Comparison of ENCODE assay signal across 20 cellular contexts in the genomic region with DNA sequence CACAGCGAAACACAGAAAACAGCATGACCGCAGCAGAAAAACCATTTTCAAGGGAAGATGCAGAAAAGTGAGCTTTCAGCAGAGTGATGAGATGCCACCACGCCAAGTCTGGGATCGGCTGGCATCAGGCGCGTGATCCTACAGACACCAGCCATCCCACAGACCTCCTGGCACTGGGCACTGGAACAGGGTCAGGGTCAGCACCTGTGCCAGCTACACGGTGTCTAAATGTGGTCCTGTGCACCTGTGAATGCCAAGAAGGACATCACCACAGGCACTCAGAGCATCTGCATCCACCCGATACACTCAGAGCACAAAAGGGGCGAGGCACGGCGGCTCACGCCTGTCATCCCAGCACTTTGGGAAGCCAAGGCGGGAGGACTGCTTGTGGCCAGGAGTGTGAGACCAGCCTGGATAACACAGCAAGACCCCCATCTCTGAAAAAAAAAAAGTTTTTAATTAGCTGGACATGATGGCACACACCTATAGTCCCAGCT. TPM values are rescaled to one million over a fixed set of nuclear protein-coding genes. Genes with fewer than 3 reads are reported as not detected.
DNase-seq lines count a peak whose midpoint lies in the region; ATAC-seq and TF ChIP-seq lines count a peak whose summit lies in the region.
"Had no signal": no experiment of that assay in that cellular context is flagged by ENCODE, and none has a peak within 500 bp of the region (broad histone marks: within the 10 kb centered on the region; RNA-seq: fewer than 3 reads in every experiment).

No MANE protein-coding gene starts in this region.

- no peak overlapping the region for H3K4me2 ChIP-seq in neuronal stem cell (ENCODE audit: insufficient read depth, low read length, poor library complexity, severe bottlenecking)

- no peak overlapping the region for H3K4ac ChIP-seq in neuronal stem cell (ENCODE audit: low read length)

- H3K79me1 ChIP-seq in neuronal stem cell (ENCODE audit: low read depth, low read length): peaks cover 4% of the 10 kb centered on the region

- peak in 2 of 3 donors; percentile 1 to 27 for DNase-seq in right cardiac atrium
- no peak for DNase-seq in cardiac septum (ENCODE audit: low spot score)
- peak; percentile 41 for DNase-seq in chondrocyte (ENCODE audit: low spot score)
- DNase-seq in neuronal stem cell (ENCODE audit: low spot score): no peak
- peak; percentile 4 to 38 for DNase-seq in aorta
- DNase-seq in KBM-7: no peak
- DNase-seq: Calu3; CD4-positive, alpha-beta memory T cell; DMS79 treated with DMSO at 0.1 percent for 48 hours; GF-D8; GOT3; H7; HFFc6 had no signal

- H3K27me3 Mint-ChIP-seq in chondrocyte (ENCODE audit: low read depth): peaks cover 1% of the 10 kb centered on the region
- H3K27me3 Mint-ChIP-seq: B cell; CD4-positive, alpha-beta memory T cell had no signal

- H3K36me3 ChIP-seq in neuronal stem cell (replicated peaks in 1 of 2; ENCODE audit: control insufficient read depth in 2 of 2, insufficient read depth in 2 of 2, low read length in 2 of 2) (no peaks in the 10 kb centered on the region), aorta (ENCODE audit: control insufficient read depth in 1 of 2, insufficient read depth in 2 of 2, low read length in 1 of 2) (no peaks in the 10 kb centered on the region)

- no peak overlapping the region for H2BK120ac ChIP-seq in neuronal stem cell (ENCODE audit: low read depth, low read length)

- H3K4me3 ChIP-seq in right cardiac atrium (ENCODE audit: low read length): no peak overlapping the region
- no peak overlapping the region for H3K4me3 ChIP-seq in neuronal stem cell (ENCODE audit: low read length in 2 of 2)
- H3K4me3 ChIP-seq in aorta (ENCODE audit: low read length in 2 of 2): no peak overlapping the region

- in situ Hi-C loops in KBM-7 (cut with MboI; ENCODE audit: low pct_unique_long_range_greater_than_20kb, low sequenced_read_pairs): no loop called here

- H3K23ac ChIP-seq in neuronal stem cell (ENCODE audit: low read depth, low read length, poor library complexity): peak overlapping the region; percentile 5

- H3K4me1 ChIP-seq in right cardiac atrium (ENCODE audit: control insufficient read depth, insufficient read depth, low read length) (no peaks in the 10 kb centered on the region), neuronal stem cell (ENCODE audit: control insufficient read depth in 2 of 2, insufficient read depth in 1 of 2, low read depth in 1 of 2, low read length in 2 of 2) (peaks cover 12 to 14% of the 10 kb centered on the region in 2 donors), aorta (ENCODE audit: control insufficient read depth in 1 of 2, insufficient read depth in 2 of 2, low read length in 2 of 2) (no peaks in the 10 kb centered on the region)

- peaks cover 4% of the 10 kb centered on the region for H3K36me3 Mint-ChIP-seq in chondrocyte (ENCODE audit: low read depth)
- H3K36me3 Mint-ChIP-seq: CD4-positive, alpha-beta memory T cell had no signal

- H3K27ac Mint-ChIP-seq in chondrocyte (ENCODE audit: unreplicated experiment): no peak overlapping the region
- H3K27ac Mint-ChIP-seq: B cell; CD4-positive, alpha-beta memory T cell; HFFc6; IgD-negative memory B cell had no signal

- no peak overlapping the region for H2BK5ac ChIP-seq in neuronal stem cell (ENCODE audit: low read length)

- H2BK12ac ChIP-seq in neuronal stem cell (ENCODE audit: low read length): no peak overlapping the region

- H3K27ac ChIP-seq in right cardiac atrium (ENCODE audit: low read length): no peak overlapping the region
- H3K27ac ChIP-seq in neuronal stem cell (replicated peaks; ENCODE audit: low read length): no peak overlapping the region
- H3K27ac ChIP-seq in aorta (ENCODE audit: low read depth in 1 of 2, low read length in 2 of 2): no peak overlapping the region

- H2AK5ac ChIP-seq in neuronal stem cell (ENCODE audit: low read depth, low read length): no peak overlapping the region

- no peak overlapping the region for H4K91ac ChIP-seq in neuronal stem cell (ENCODE audit: low read depth, low read length, poor library complexity)

- H4K8ac ChIP-seq in neuronal stem cell (ENCODE audit: low read depth, low read length): no peak overlapping the region

- H2BK15ac ChIP-seq in neuronal stem cell (ENCODE audit: low read length): no peak overlapping the region

- 88% methylated on average over 13 of the region's 13 CpGs for WGBS in right cardiac atrium
- WGBS in neuronal stem cell (ENCODE audit: extremely low coverage in 2 of 2, insufficient read length in 2 of 2, insufficient replicate concordance in 1 of 2), 2 donors: no CpG with 5 or more reads among the region's 13 CpGs
- 84 to 92% methylated on average over 13 of the region's 13 CpGs for WGBS in aorta, 2 donors

- peak overlapping the region; percentile 63 for H3K18ac ChIP-seq in neuronal stem cell (ENCODE audit: low read length)

- H3K27me3 ChIP-seq in right cardiac atrium (ENCODE audit: control insufficient read depth, insufficient read depth) (no peaks in the 10 kb centered on the region), neuronal stem cell (ENCODE audit: control insufficient read depth in 3 of 3, insufficient read depth in 3 of 3, low read depth in 1 of 3, low read length in 3 of 3) (no peaks in the 10 kb centered on the region), aorta (ENCODE audit: control insufficient read depth in 1 of 2, insufficient read depth in 2 of 2, low read length in 1 of 2) (no peaks in the 10 kb centered on the region)

- H3K4me1 Mint-ChIP-seq in chondrocyte (ENCODE audit: low read depth): no peaks in the 10 kb centered on the region

- ATAC-seq in right cardiac atrium (no peak), aorta (ENCODE audit: low FRiP score) (no peak), HG02588 (IDR thresholded peaks at IDR 0.05; ENCODE audit: unreplicated experiment) (no peak), HG03520 (IDR thresholded peaks at IDR 0.05; ENCODE audit: unreplicated experiment) (no peak)
- ATAC-seq: HCT116, HepG2 had no signal

- TF ChIP-seq CTCF in chondrocyte (IDR thresholded peaks at IDR 0.05): no peak

- no peak overlapping the region for H3K9ac ChIP-seq in neuronal stem cell (ENCODE audit: low read depth, low read length, poor library complexity)

- H3K9me3 ChIP-seq in right cardiac atrium (ENCODE audit: control insufficient read depth, low read length): no peaks in the 10 kb centered on the region
- H3K9me3 ChIP-seq in neuronal stem cell (replicated peaks in 1 of 2; ENCODE audit: control insufficient read depth in 2 of 2, insufficient read depth in 1 of 2, low read depth in 1 of 2, low read length in 2 of 2): no peaks in the 10 kb centered on the region
- H3K9me3 ChIP-seq in aorta (ENCODE audit: control insufficient read depth, low read length): no peaks in the 10 kb centered on the region

- H3K9me3 Mint-ChIP-seq in chondrocyte (ENCODE audit: low read depth): no peaks in the 10 kb centered on the region
- H3K9me3 Mint-ChIP-seq: IgD-negative memory B cell had no signal

- intact Hi-C loops in right cardiac atrium (cut with DNase I): no loop called here
- intact Hi-C loops in cardiac septum (cut with DNase I): no loop called here
- intact Hi-C loops in aorta (cut with DNase I): no loop called here

- H3K14ac ChIP-seq in neuronal stem cell (ENCODE audit: low read length): no peak overlapping the region

- H2AFZ ChIP-seq in neuronal stem cell (ENCODE audit: low read length): no peak overlapping the region

- no peak overlapping the region for H3K4me3 Mint-ChIP-seq in chondrocyte (ENCODE audit: unreplicated experiment)
- H3K4me3 Mint-ChIP-seq: B cell; CD14-positive monocyte; CD4-positive, alpha-beta memory T cell; HFFc6; IgD-negative memory B cell had no signal

RNA-seq across cellular contexts. Expression of gene STK32C, which starts 31.5 kb away (rescaled TPM):
- 1 to 10 TPM; 5.7 to 7.3 (median 6.7) TPM for total RNA-seq in right cardiac atrium
- 6.9 TPM for polyA plus RNA-seq in right cardiac atrium
- 5.9 TPM for total RNA-seq in cardiac septum
- total RNA-seq in chondrocyte: 15.8 to 17.9 TPM (median 17.2 TPM) in 3 replicates
- 20.6 TPM for polyA plus RNA-seq in neuronal stem cell (2013, experiment 1 of 2)
- 21.2 TPM for polyA plus RNA-seq in neuronal stem cell (2013, experiment 2 of 2)
- total RNA-seq in aorta: 10 to 100 TPM in 1 of 2 donors, 1 to 10 TPM in 1; 7.1 to 12.2 TPM
- 10 to 100 TPM in 1 of 2 donors, 1 to 10 TPM in 1; 4.9 to 12.4 TPM for polyA plus RNA-seq in aorta

RNA-seq across cellular contexts. Expression of gene LRRC27, which starts 55.8 kb away (rescaled TPM):
- 1 to 10 TPM; 3.7 to 9.3 (median 6.8) TPM for total RNA-seq in right cardiac atrium
- polyA plus RNA-seq in right cardiac atrium: 5.4 TPM
- 3.8 TPM for total RNA-seq in cardiac septum
- 10.2 to 14.4 TPM (median 13.2 TPM) in 3 replicates for total RNA-seq in chondrocyte
- 12.6 TPM for polyA plus RNA-seq in neuronal stem cell (2013, experiment 1 of 2)
- 11.2 TPM for polyA plus RNA-seq in neuronal stem cell (2013, experiment 2 of 2)
- 10 to 100 TPM in 1 of 2 donors, 1 to 10 TPM in 1; 4.6 to 11.7 TPM for total RNA-seq in aorta
- polyA plus RNA-seq in aorta: 1 to 10 TPM; 3.1 to 9.0 TPM

Comparison
In these comparisons a context has a peak if more than half of its experiments do, and no peak if none do; other contexts are left out.
1. DNase-seq: peak in right cardiac atrium (2 of 3), chondrocyte (single experiment) and aorta (2 of 2); none in cardiac septum (single experiment), neuronal stem cell (single experiment) and KBM-7 (single experiment).